8 cellular contexts compared by ENCODE assay signal in genomic region chr7:69599879-69600764, GRCh38.
DNase-seq lines count a peak whose midpoint lies in the region; FAIRE-seq and TF ChIP-seq lines count a peak whose summit lies in the region.

No MANE protein-coding gene starts in this region.

- H3K4me1 ChIP-seq in subcutaneous abdominal adipose tissue (ENCODE audit: control insufficient read depth in 5 of 5, insufficient read depth in 5 of 5, low read length in 5 of 5): peaks cover 0 to 49% (median 34%) of the 10 kb centered on the region in 5 donors

- peak overlapping the region; percentile 65 for H3K4me3 Mint-ChIP-seq in T-helper 1 cell treated with Interleukin-12 subunit alpha and Interleukin-12 subunit beta and Interleukin-4 antibody, amounts not matched to agents 30 μg/mL and 1 μg/mL, for 36 hours
- peak overlapping the region; percentile 27 for H3K4me3 Mint-ChIP-seq in T-helper 2 cell treated with Interferon-gamma antibody and Interleukin-4, amounts not matched to agents 5 μg/mL and 100 μg/mL, for 36 hours

- H3K36me3 ChIP-seq in subcutaneous abdominal adipose tissue (ENCODE audit: control insufficient read depth in 5 of 5, insufficient read depth in 5 of 5, low read length in 5 of 5): no peaks in the 10 kb centered on the region

- no peak for DNase-seq in T-helper 1 cell
- no peak for DNase-seq in T-helper 2 cell treated with Interferon-gamma antibody and Interleukin-4, amounts not matched to agents 5 μg/mL and 100 μg/mL, for 36 hours (ENCODE audit: low spot score)
- no peak for DNase-seq in HTR-8/SVneo (ENCODE audit: insufficient read length, low spot score)
- DNase-seq in D721Med (ENCODE audit: insufficient read length, low spot score): no peak
- no peak for DNase-seq in stimulated activated CD4-positive, alpha-beta T cell treated with anti-CD3 and anti-CD28 coated beads, Interleukin-2, amount 100 ng/mL, for 48 hours

- TF ChIP-seq CTCF in D721Med (IDR thresholded peaks at IDR 0.05; ENCODE audit: insufficient read depth, missing control alignments): no peak

- no peaks in the 10 kb centered on the region for H3K9me3 ChIP-seq in iPS-18c (ENCODE audit: control insufficient read depth, insufficient read depth, low read length)
- H3K9me3 ChIP-seq in subcutaneous abdominal adipose tissue (ENCODE audit: control insufficient read depth in 5 of 5, low read length in 5 of 5): no peaks in the 10 kb centered on the region

- H3K36me3 Mint-ChIP-seq in T-helper 1 cell treated with Interleukin-12 subunit alpha and Interleukin-12 subunit beta and Interleukin-4 antibody, amounts not matched to agents 30 μg/mL and 1 μg/mL, for 36 hours (ENCODE audit: low read depth): no peaks in the 10 kb centered on the region
- H3K36me3 Mint-ChIP-seq in T-helper 2 cell treated with Interferon-gamma antibody and Interleukin-4, amounts not matched to agents 5 μg/mL and 100 μg/mL, for 36 hours (ENCODE audit: low read depth): no peaks in the 10 kb centered on the region

- H3K4me1 Mint-ChIP-seq in T-helper 1 cell treated with Interleukin-12 subunit alpha and Interleukin-12 subunit beta and Interleukin-4 antibody, amounts not matched to agents 30 μg/mL and 1 μg/mL, for 36 hours (ENCODE audit: low read depth): peaks cover 3% of the 10 kb centered on the region
- H3K4me1 Mint-ChIP-seq in T-helper 2 cell treated with Interferon-gamma antibody and Interleukin-4, amounts not matched to agents 5 μg/mL and 100 μg/mL, for 36 hours (ENCODE audit: low read depth): peaks cover 5% of the 10 kb centered on the region

- FAIRE-seq in HTR-8/SVneo (lab: Jason Lieb, UNC) (no peak), D721Med (lab: Jason Lieb, UNC) (no peak)

- no peaks in the 10 kb centered on the region for H3K27me3 ChIP-seq in subcutaneous abdominal adipose tissue (ENCODE audit: control insufficient read depth in 5 of 5, insufficient read depth in 4 of 5, low read length in 5 of 5)

- peak overlapping the region in 4 of 5 donors; percentile 74 to 83 (median 80) for H3K9ac ChIP-seq in subcutaneous abdominal adipose tissue (ENCODE audit: low read length in 5 of 5)

- H3K4me3 ChIP-seq in iPS-18c (ENCODE audit: insufficient read depth, low read depth, low read length): peak overlapping the region; percentile 63
- peak overlapping the region; percentile 83 to 90 (median 85) for H3K4me3 ChIP-seq in subcutaneous abdominal adipose tissue (ENCODE audit: low read depth in 1 of 5, low read length in 5 of 5)

- H3K27me3 Mint-ChIP-seq in T-helper 1 cell treated with Interleukin-12 subunit alpha and Interleukin-12 subunit beta and Interleukin-4 antibody, amounts not matched to agents 30 μg/mL and 1 μg/mL, for 36 hours (ENCODE audit: low read depth): peaks cover 30% of the 10 kb centered on the region
- peaks cover 35% of the 10 kb centered on the region for H3K27me3 Mint-ChIP-seq in T-helper 2 cell treated with Interferon-gamma antibody and Interleukin-4, amounts not matched to agents 5 μg/mL and 100 μg/mL, for 36 hours (ENCODE audit: low read depth)

- H3K9me3 Mint-ChIP-seq in T-helper 1 cell treated with Interleukin-12 subunit alpha and Interleukin-12 subunit beta and Interleukin-4 antibody, amounts not matched to agents 30 μg/mL and 1 μg/mL, for 36 hours: no peaks in the 10 kb centered on the region
- H3K9me3 Mint-ChIP-seq in T-helper 2 cell treated with Interferon-gamma antibody and Interleukin-4, amounts not matched to agents 5 μg/mL and 100 μg/mL, for 36 hours: no peaks in the 10 kb centered on the region

- H3K27ac ChIP-seq in subcutaneous abdominal adipose tissue (ENCODE audit: low read depth, low read length): no peak overlapping the region

- H3K27ac Mint-ChIP-seq in T-helper 1 cell treated with Interleukin-12 subunit alpha and Interleukin-12 subunit beta and Interleukin-4 antibody, amounts not matched to agents 30 μg/mL and 1 μg/mL, for 36 hours: no peak overlapping the region
- no peak overlapping the region for H3K27ac Mint-ChIP-seq in T-helper 2 cell treated with Interferon-gamma antibody and Interleukin-4, amounts not matched to agents 5 μg/mL and 100 μg/mL, for 36 hours
